1 cellular context compared by ENCODE assay signal in genomic region chr5:133225671-133226152, GRCh38.
TF ChIP-seq lines count a peak whose summit lies in the region.

No MANE protein-coding gene starts in this region.

TF ChIP-seq in IMR-90, 13 proteins besides CTCF, POLR2A, EP300 and RAD21:
- TF ChIP-seq USF2 (IDR thresholded peaks at IDR 0.05; ENCODE audit: low read depth, low read length) (no peak), BHLHE40 (IDR thresholded peaks at IDR 0.05; ENCODE audit: low read depth, low read length) (no peak), MXI1 (IDR thresholded peaks at IDR 0.05; ENCODE audit: borderline replicate concordance, low read depth, low read length) (no peak), NFE2L2 (IDR thresholded peaks at IDR 0.05; ENCODE audit: low read depth, low read length) (no peak), CHD1 (IDR thresholded peaks at IDR 0.05; ENCODE audit: low read depth, low read length) (no peak), FOS (IDR thresholded peaks at IDR 0.05; ENCODE audit: low read depth, low read length) (peak; percentile 86; the same call in 1 of the 2 replicates), SMC3 (IDR thresholded peaks at IDR 0.05; ENCODE audit: low read depth, low read length) (no peak), MAFK (IDR thresholded peaks at IDR 0.05; ENCODE audit: low read depth, low read length) (no peak), RCOR1 (IDR thresholded peaks at IDR 0.05; ENCODE audit: insufficient replicate concordance, low read length) (no peak)
